In genomic region chr20:25310921-25311728, GRCh38 we compare ENCODE assay signal across 9 cellular contexts.
A peak's percentile ranks its signal among the peaks of the same experiment; 100 is the strongest.
DNase-seq lines count a peak whose midpoint lies in the region; ATAC-seq and TF ChIP-seq lines count a peak whose summit lies in the region.
"Had no signal": no experiment of that assay in that cellular context is flagged by ENCODE, and none has a peak within 500 bp of the region (broad histone marks: within the 10 kb centered on the region; RNA-seq: fewer than 3 reads in every experiment).

No MANE protein-coding gene starts in this region.

- no peak for TF ChIP-seq CTCF in RWPE2 (IDR thresholded peaks at IDR 0.05; ENCODE audit: poor library complexity, severe bottlenecking)
- no peak for TF ChIP-seq CTCF in fibroblast of mammary gland (conservative IDR thresholded peaks at IDR 0.05; ENCODE audit: control insufficient read depth, insufficient read depth, low read depth, low read length)

- H3K36me3 ChIP-seq in RWPE2 (ENCODE audit: low read depth) = peaks cover 10% of the 10 kb centered on the region; the same call in 1 of the 2 replicates

- no peaks in the 10 kb centered on the region for H3K9me3 ChIP-seq in RWPE2 (ENCODE audit: severe bottlenecking)
- H3K9me3 ChIP-seq: neutrophil had no signal

- DNase-seq in EL = peak; percentile 98
- DNase-seq in RWPE2 (ENCODE audit: low spot score) = peak; percentile 27
- DNase-seq in fibroblast of mammary gland (ENCODE audit: low read depth) = peak; percentile 88
- peak; percentile 70 for DNase-seq in renal cortical epithelial cell (ENCODE audit: low read depth)
- DNase-seq in NK-92 (lab: John Stamatoyannopoulos, UW; ENCODE audit: unreplicated experiment) = no peak
- DNase-seq in NCI-H1092 (lab: John Stamatoyannopoulos, UW) = no peak

- peak overlapping the region; percentile 15 for H3K27ac ChIP-seq in RWPE2 (ENCODE audit: poor library complexity, severe bottlenecking)
- H3K27ac ChIP-seq: neutrophil had no signal

- H3K27me3 ChIP-seq in RWPE2 (ENCODE audit: insufficient read depth, poor library complexity, severe bottlenecking) = no peaks in the 10 kb centered on the region
- H3K27me3 ChIP-seq: neutrophil had no signal

- H3K4me1 ChIP-seq in RWPE2 (ENCODE audit: insufficient read depth, poor library complexity, severe bottlenecking) = peaks cover 28% of the 10 kb centered on the region

- H3K4me3 ChIP-seq in RWPE2 (ENCODE audit: severe bottlenecking) (no peak overlapping the region), fibroblast of mammary gland (ENCODE audit: control insufficient read depth, low read depth, low read length) (no peak overlapping the region)

- ATAC-seq in RWPE2 (ENCODE audit: low read depth) (peak; percentile 7; the same call in 2 of the 3 replicates), GM21381 (IDR thresholded peaks at IDR 0.05; ENCODE audit: unreplicated experiment) (no peak), GM21825 (IDR thresholded peaks at IDR 0.05; ENCODE audit: unreplicated experiment) (no peak)

Comparison
In these comparisons a context has a peak if more than half of its experiments do, and no peak if none do; other contexts are left out.
1. DNase-seq: peak in EL (single experiment), RWPE2 (single experiment), fibroblast of mammary gland (single experiment) and renal cortical epithelial cell (single experiment); none in NK-92 (single experiment) and NCI-H1092 (single experiment).